28 cellular contexts compared by ENCODE assay signal in genomic region chr4:98318521-98318920, GRCh38.
"Had no signal": no experiment of that assay in that cellular context is flagged by ENCODE, and none has a peak within 500 bp of the region (broad histone marks: within the 10 kb centered on the region; RNA-seq: fewer than 3 reads in every experiment).

No MANE protein-coding gene starts in this region.

- H3K4me3 ChIP-seq: coronary artery, dorsolateral prefrontal cortex, gastroesophageal sphincter, hepatocyte, ovary, suprapubic skin, tibial artery had no signal

- FAIRE-seq: kidney, TTC549 had no signal

- H3K9me3 ChIP-seq: gastroesophageal sphincter, ovary, suprapubic skin, tibial artery had no signal

- DNase-seq: activated CD4-positive, alpha-beta memory T cell treated with anti-CD3 and anti-CD28 coated beads for 36 hours; activated CD4-positive, alpha-beta T cell treated with anti-CD3 and anti-CD28 coated beads, Interleukin-2, amount 10 ng/mL, durations not matched to agents 24 days and 14 days; activated CD4-positive, CD25-positive, alpha-beta regulatory T cell treated with anti-CD3 and anti-CD28 coated beads, Interleukin-2, amount 50 U/mL, for 72 hours; activated CD8-positive, alpha-beta memory T cell treated with anti-CD3 and anti-CD28 coated beads, Interleukin-2, amount 50 U/mL, for 4 hours; activated gamma-delta T cell; activated naive CD4-positive, alpha-beta T cell treated with anti-CD3 and anti-CD28 coated beads, Interleukin-2, amount 10 ng/mL, durations not matched to agents 7 days and 5 days; activated T-cell treated with anti-CD3 and anti-CD28 coated beads, Interleukin-2, amount 50 U/mL, for 1 hour; dorsolateral prefrontal cortex; effector memory CD8-positive, alpha-beta T cell; kidney; left colon; midbrain; naive thymus-derived CD4-positive, alpha-beta T cell; ovary; retina; stimulated activated CD4-positive, alpha-beta T cell treated with anti-CD3 and anti-CD28 coated beads, Interleukin-15, amount 100 ng/mL, for 24 hours; stimulated activated CD4-positive, alpha-beta T cell treated with anti-CD3 and anti-CD28 coated beads, Interleukin-2, amount 100 ng/mL, for 24 hours; stimulated activated naive B cell treated with anti-CD40 and anti-IgM and Interleukin-4, amounts not matched to agents 10 μg/mL and 1 μg/mL and 100 μg/mL, for 72 hours; T-helper 9 cell; tibial artery had no signal

- H3K27ac Mint-ChIP-seq: activated CD4-positive, alpha-beta memory T cell treated with anti-CD3 and anti-CD28 coated beads for 36 hours; activated CD4-positive, alpha-beta T cell treated with anti-CD3 and anti-CD28 coated beads, Interleukin-2, amount 10 ng/mL, durations not matched to agents 24 days and 14 days; activated naive CD4-positive, alpha-beta T cell treated with anti-CD3 and anti-CD28 coated beads, Interleukin-2, amount 10 ng/mL, durations not matched to agents 7 days and 5 days; memory B cell; naive thymus-derived CD4-positive, alpha-beta T cell; progenitor cell of endocrine pancreas; stimulated activated naive B cell treated with anti-CD40 and anti-IgM and Interleukin-4, amounts not matched to agents 10 μg/mL and 1 μg/mL and 100 μg/mL, for 72 hours; T-helper 1 cell treated with Interleukin-12 subunit alpha and Interleukin-12 subunit beta and Interleukin-4 antibody, amounts not matched to agents 30 μg/mL and 1 μg/mL, for 36 hours had no signal

- H3K36me3 ChIP-seq: gastroesophageal sphincter, ovary had no signal

- H3K4me1 Mint-ChIP-seq: activated naive CD4-positive, alpha-beta T cell treated with anti-CD3 and anti-CD28 coated beads, Interleukin-2, amount 10 ng/mL, durations not matched to agents 7 days and 5 days; memory B cell; naive thymus-derived CD4-positive, alpha-beta T cell had no signal

- H3K4me3 Mint-ChIP-seq: activated CD4-positive, alpha-beta memory T cell treated with anti-CD3 and anti-CD28 coated beads for 36 hours; activated CD4-positive, alpha-beta T cell treated with anti-CD3 and anti-CD28 coated beads, Interleukin-2, amount 10 ng/mL, durations not matched to agents 24 days and 14 days; activated naive CD4-positive, alpha-beta T cell treated with anti-CD3 and anti-CD28 coated beads, Interleukin-2, amount 10 ng/mL, durations not matched to agents 7 days and 5 days; effector memory CD8-positive, alpha-beta T cell; memory B cell; naive thymus-derived CD4-positive, alpha-beta T cell; stimulated activated naive B cell treated with anti-CD40 and anti-IgM and Interleukin-4, amounts not matched to agents 10 μg/mL and 1 μg/mL and 100 μg/mL, for 72 hours; T-helper 1 cell treated with Interleukin-12 subunit alpha and Interleukin-12 subunit beta and Interleukin-4 antibody, amounts not matched to agents 30 μg/mL and 1 μg/mL, for 36 hours had no signal

- H3K79me2 ChIP-seq: hepatocyte had no signal

- H3K27me3 Mint-ChIP-seq: activated CD4-positive, alpha-beta memory T cell treated with anti-CD3 and anti-CD28 coated beads for 36 hours; activated CD4-positive, alpha-beta T cell treated with anti-CD3 and anti-CD28 coated beads, Interleukin-2, amount 10 ng/mL, durations not matched to agents 24 days and 14 days; activated naive CD4-positive, alpha-beta T cell treated with anti-CD3 and anti-CD28 coated beads, Interleukin-2, amount 10 ng/mL, durations not matched to agents 7 days and 5 days; effector memory CD8-positive, alpha-beta T cell; memory B cell; naive thymus-derived CD4-positive, alpha-beta T cell; progenitor cell of endocrine pancreas; stimulated activated naive B cell treated with anti-CD40 and anti-IgM and Interleukin-4, amounts not matched to agents 10 μg/mL and 1 μg/mL and 100 μg/mL, for 72 hours had no signal

- H3K4me1 ChIP-seq: gastroesophageal sphincter, suprapubic skin, tibial artery had no signal

- H3K4me2 ChIP-seq: hepatocyte had no signal

- H3K27me3 ChIP-seq: dorsolateral prefrontal cortex, gastroesophageal sphincter, hepatocyte, ovary, suprapubic skin, tibial artery had no signal

- H2AFZ ChIP-seq: hepatocyte had no signal

- H3K9me3 Mint-ChIP-seq: effector memory CD8-positive, alpha-beta T cell had no signal

- H3K27ac ChIP-seq: coronary artery, dorsolateral prefrontal cortex, gastroesophageal sphincter, hepatocyte, ovary, suprapubic skin, tibial artery had no signal
